Comparison of ENCODE assay signal across 10 cellular contexts in the genomic region with DNA sequence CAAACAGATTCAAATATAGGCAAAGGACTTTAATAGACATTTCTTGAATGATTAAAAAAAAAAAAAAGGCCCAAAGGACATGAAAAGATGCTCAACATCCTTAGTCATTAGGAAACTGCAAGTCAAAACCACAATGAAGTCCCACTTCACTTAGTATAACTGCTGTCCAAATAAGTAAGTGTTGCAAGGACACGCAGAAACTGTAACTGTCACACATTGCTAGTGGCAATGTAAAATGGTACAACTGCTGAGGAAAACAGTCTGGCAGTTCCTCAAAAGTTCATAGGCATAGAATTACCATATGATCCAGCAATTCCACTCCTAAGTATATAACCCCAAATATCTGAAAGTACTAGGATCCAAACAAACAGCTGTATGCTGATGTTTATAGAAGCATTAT.
DNase-seq lines count a peak whose midpoint lies in the region; ATAC-seq and TF ChIP-seq lines count a peak whose summit lies in the region.
"Had no signal": no experiment of that assay in that cellular context is flagged by ENCODE, and none has a peak within 500 bp of the region (broad histone marks: within the 10 kb centered on the region; RNA-seq: fewer than 3 reads in every experiment).

No MANE protein-coding gene starts in this region.

- DNase-seq in GM12864 (ENCODE audit: low read depth) (peak; percentile 59), LHCN-M2 (ENCODE audit: low read depth) (peak; percentile 18), G401 (ENCODE audit: low spot score) (no peak), occipital lobe (lab: John Stamatoyannopoulos, UW) (no peak), posterior cingulate gyrus (no peak), NCI-H2196 treated with DMSO at 0.1 percent for 48 hours (lab: John Stamatoyannopoulos, UW; ENCODE audit: unreplicated experiment) (no peak)
- DNase-seq: cerebellar nuclear complex, NCI-H524 had no signal

- no peak for TF ChIP-seq CTCF in GM12864 (IDR thresholded peaks at IDR 0.05; ENCODE audit: low read depth, low read length, missing control alignments)

- intact Hi-C loops in posterior cingulate gyrus (cut with DNase I), result no loop called here

- in situ Hi-C loops in G401 (cut with HindIII; ENCODE audit: low sequenced_read_pairs), result no loop called here

- ATAC-seq in GM19395 (IDR thresholded peaks at IDR 0.05; ENCODE audit: unreplicated experiment) (peak; percentile 96), HG02885 (IDR thresholded peaks at IDR 0.05; ENCODE audit: poor library complexity, unreplicated experiment) (peak; percentile 87)

- no peak overlapping the region for H3K4me3 ChIP-seq in GM12864 (ENCODE audit: low read depth, low read length)

Comparison
In these comparisons a context has a peak if more than half of its experiments do, and no peak if none do; other contexts are left out.
1. DNase-seq: peak in GM12864 (single experiment) and LHCN-M2 (single experiment); none in G401 (single experiment), occipital lobe (single experiment), posterior cingulate gyrus (0 of 10) and NCI-H2196 treated with DMSO at 0.1 percent for 48 hours (single experiment).